ENCODE assay signal across 9 cellular contexts in genomic region chr1:243471754-243472725, GRCh38.
DNase-seq lines count a peak whose midpoint lies in the region; ATAC-seq and TF ChIP-seq lines count a peak whose summit lies in the region.
"Had no signal": no experiment of that assay in that cellular context is flagged by ENCODE, and none has a peak within 500 bp of the region (broad histone marks: within the 10 kb centered on the region; RNA-seq: fewer than 3 reads in every experiment).

No MANE protein-coding gene starts in this region.

- no peaks in the 10 kb centered on the region for H3K79me2 ChIP-seq in PC-9 (ENCODE audit: low read depth)

- H2AFZ ChIP-seq in PC-9 = no peak overlapping the region

- no peaks in the 10 kb centered on the region for H4K20me1 ChIP-seq in PC-9 (ENCODE audit: insufficient read depth)

- TF ChIP-seq CTCF in GM10248 (IDR thresholded peaks at IDR 0.05; ENCODE audit: control extremely low read depth, extremely low read depth, low read depth, missing control alignments) = no peak
- TF ChIP-seq CTCF in epithelial cell of esophagus (IDR thresholded peaks at IDR 0.05; ENCODE audit: insufficient read depth, low read depth, low read length, missing control alignments) = no peak
- TF ChIP-seq CTCF in PC-9 (conservative IDR thresholded peaks at IDR 0.05) = no peak

- intact Hi-C loops in PC-9 (cut with micrococcal nuclease; ENCODE audit: unreplicated experiment) = no loop called here

- H3K27ac ChIP-seq in PC-9 = no peak overlapping the region
- H3K27ac ChIP-seq: SK-N-MC had no signal

- POLR2A ChIA-PET in GM10248 (lab: Yijun Ruan, JAX) (interaction anchor here (0.6 kb wide), 1 partner anchor 1612 kb away, joined by 4 read pairs; no protein-coding TSS in a partner anchor), PC-9 (lab: Charles Lee; ENCODE audit: unreplicated experiment) (no interaction called here)

- H3K4me1 ChIP-seq in PC-9 (replicated peaks; ENCODE audit: insufficient read depth) = no peaks in the 10 kb centered on the region

- H3K9me2 ChIP-seq in PC-9 (ENCODE audit: insufficient read depth) = no peaks in the 10 kb centered on the region

- no peak overlapping the region for H3K4me2 ChIP-seq in PC-9

- ATAC-seq in GM21515 (IDR thresholded peaks at IDR 0.05; ENCODE audit: unreplicated experiment) (peak; percentile 61), HG03565 (IDR thresholded peaks at IDR 0.05; ENCODE audit: unreplicated experiment) (peak; percentile 78)

- H3K4me3 ChIP-seq in epithelial cell of esophagus (ENCODE audit: low read length) (no peak overlapping the region), PC-9 (no peak overlapping the region)
- H3K4me3 ChIP-seq: SK-N-MC had no signal

- no TSS peak for BruUV-seq in PC-9 (replicated peaks; lab: Mats Ljungman, UMichigan)

- H3F3A ChIP-seq in PC-9 (ENCODE audit: insufficient read depth, low read depth) = no peaks in the 10 kb centered on the region

- H3K27me3 ChIP-seq in PC-9 (ENCODE audit: insufficient read depth, low read depth) = no peaks in the 10 kb centered on the region

- no peaks in the 10 kb centered on the region for H3K9me3 ChIP-seq in PC-9 (ENCODE audit: insufficient read depth, low read depth)

- no peaks in the 10 kb centered on the region for H3K36me3 ChIP-seq in PC-9 (ENCODE audit: low read depth)

- DNase-seq in GM10248 (ENCODE audit: extremely low spot score) (peak; percentile 26), epithelial cell of esophagus (ENCODE audit: low read depth) (peak; percentile 58), cerebellum (ENCODE audit: low spot score) (no peak), HuH-7.5 (ENCODE audit: low spot score) (no peak), NCI-H2107 (lab: John Stamatoyannopoulos, UW) (no peak), PC-9 (no peak)

- CTCF ChIA-PET in GM10248 (lab: Yijun Ruan, JAX) (no interaction called here), PC-9 (lab: Charles Lee) (no interaction called here)

Comparison
In these comparisons a context has a peak if more than half of its experiments do, and no peak if none do; other contexts are left out.
1. DNase-seq: peak in GM10248 (single experiment) and epithelial cell of esophagus (single experiment); none in cerebellum (single experiment), HuH-7.5 (single experiment), NCI-H2107 (single experiment) and PC-9 (0 of 2).